Comparison of ENCODE assay signal across 8 cellular contexts in the genomic region with DNA sequence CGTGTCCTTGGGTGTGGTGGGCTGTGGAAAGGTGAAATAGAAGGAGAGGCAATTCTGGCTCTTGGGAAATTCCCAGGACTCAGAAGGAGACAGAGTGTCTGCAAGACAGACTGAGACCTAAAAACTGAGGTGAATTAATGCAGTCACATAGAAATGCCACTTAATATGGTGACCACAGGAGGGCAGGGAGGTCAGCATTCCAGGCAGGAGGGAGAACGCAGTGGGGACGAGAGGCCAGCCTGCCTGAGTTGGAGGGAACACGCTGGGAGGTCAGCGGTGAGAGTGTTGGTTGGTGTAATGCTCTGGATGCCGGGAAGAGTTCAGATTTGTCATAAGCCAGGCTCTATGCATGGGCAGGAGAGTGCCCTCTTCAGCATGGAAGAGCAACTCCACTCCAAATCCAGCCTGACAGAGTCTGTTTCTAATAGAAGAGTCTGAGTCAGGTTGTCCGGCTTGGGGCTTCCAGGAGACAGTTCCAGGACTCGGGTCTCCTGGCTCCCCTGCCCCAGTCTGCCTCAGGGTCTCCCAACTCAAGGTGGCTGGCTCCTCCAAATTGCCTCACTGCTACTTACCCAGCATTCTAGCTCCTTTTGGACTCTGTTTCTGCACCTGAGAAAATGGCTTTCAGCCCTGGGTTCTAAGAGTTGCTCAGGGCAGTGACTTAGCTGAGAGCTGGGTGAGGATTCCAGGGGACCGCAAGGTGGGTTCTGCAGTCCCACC. TPM values are rescaled to one million over a fixed set of nuclear protein-coding genes. Genes with fewer than 3 reads are reported as not detected.
DNase-seq lines count a peak whose midpoint lies in the region; ATAC-seq and TF ChIP-seq lines count a peak whose summit lies in the region.

No MANE protein-coding gene starts in this region.

- H2AFZ ChIP-seq in mammary epithelial cell (ENCODE audit: low read depth, low read length): no peak overlapping the region

- DNase-seq in NCI-H748 (lab: John Stamatoyannopoulos, UW; ENCODE audit: unreplicated experiment): peak; percentile 46
- DNase-seq in NCI-H748 treated with DMSO at 0.1 percent for 48 hours (lab: John Stamatoyannopoulos, UW): no peak
- peak; percentile 21 for DNase-seq in NCI-H2196 treated with DMSO at 0.1 percent for 48 hours (lab: John Stamatoyannopoulos, UW; ENCODE audit: unreplicated experiment)
- peak; percentile 67 for DNase-seq in mammary epithelial cell
- peak in 1 of 2 donors; percentile 18 for DNase-seq in left colon
- no peak for DNase-seq in stimulated activated CD4-positive, alpha-beta T cell treated with anti-CD3 and anti-CD28 coated beads, Interleukin-2, amount 100 ng/mL, for 48 hours
- no peak for DNase-seq in immature natural killer cell
- DNase-seq in activated CD4-positive, alpha-beta T cell treated with anti-CD3 and anti-CD28 coated beads, Interleukin-2, amount 50 U/mL, for 1 hour: no peak

- H3K4me2 ChIP-seq in mammary epithelial cell (ENCODE audit: insufficient read depth, low read depth, low read length): no peak overlapping the region

- no peaks in the 10 kb centered on the region for H3K4me1 Mint-ChIP-seq in immature natural killer cell

- CTCF ChIA-PET in mammary epithelial cell (lab: Charles Lee; ENCODE audit: low non-redundant PET): no interaction called here

- TF ChIP-seq CTCF in mammary epithelial cell (conservative IDR thresholded peaks at IDR 0.05 in 1 of 2, IDR thresholded peaks at IDR 0.05 in 1 of 2; ENCODE audit: extremely low read depth in 1 of 2, insufficient read depth in 1 of 2, low read depth in 1 of 2, low read length in 2 of 2): peak; percentile 67 to 79

- peaks cover 12% of the 10 kb centered on the region for H3K4me1 ChIP-seq in mammary epithelial cell (ENCODE audit: insufficient read depth, low read length)

- no peak overlapping the region for H3K27ac Mint-ChIP-seq in immature natural killer cell

- no peak overlapping the region for H3K4me3 ChIP-seq in mammary epithelial cell (replicated peaks in 1 of 3; ENCODE audit: insufficient read depth in 1 of 3, low read depth in 2 of 3, low read length in 3 of 3)

- H3K27me3 Mint-ChIP-seq in immature natural killer cell (ENCODE audit: low read depth in 3 of 3): peaks cover 2 to 9% (median 5%) of the 10 kb centered on the region in 3 donors

- intact Hi-C loops in mammary epithelial cell (cut with micrococcal nuclease) (loop anchor here (1.0 kb wide), 1 partner anchor 36 kb away; no protein-coding TSS in a partner anchor), left colon (cut with DNase I, micrococcal nuclease) (no loop called here)

- H3K36me3 Mint-ChIP-seq in immature natural killer cell: no peaks in the 10 kb centered on the region

- H3K4me3 Mint-ChIP-seq in immature natural killer cell: no peak overlapping the region

- H3K79me2 ChIP-seq in mammary epithelial cell (ENCODE audit: insufficient read depth, low read length): no peaks in the 10 kb centered on the region

- dilution Hi-C loops in mammary epithelial cell (cut with HindIII; ENCODE audit: low sequenced_read_pairs): loop anchor here (5.0 kb wide), 1 partner anchor 42 kb away; no protein-coding TSS in a partner anchor

- no TSS peak for BruUV-seq in mammary epithelial cell (replicated peaks; lab: Mats Ljungman, UMichigan)

- no peak overlapping the region for H3K27ac ChIP-seq in mammary epithelial cell (ENCODE audit: insufficient read depth, low read depth, low read length)

- peaks cover 0 to 2% (median 0%) of the 10 kb centered on the region in 6 donors for H3K9me3 Mint-ChIP-seq in immature natural killer cell

- no peaks in the 10 kb centered on the region for H4K20me1 ChIP-seq in mammary epithelial cell (ENCODE audit: insufficient read depth, low read length)

- H3K27me3 ChIP-seq in mammary epithelial cell (ENCODE audit: insufficient read depth, low read length): no peaks in the 10 kb centered on the region

- H3K36me3 ChIP-seq in mammary epithelial cell (ENCODE audit: insufficient read depth, low read length): no peaks in the 10 kb centered on the region

- no peak overlapping the region for H3K9ac ChIP-seq in mammary epithelial cell (ENCODE audit: insufficient read depth, low read length)

- H3K9me3 ChIP-seq in mammary epithelial cell (replicated peaks; ENCODE audit: insufficient read depth, low read length): no peaks in the 10 kb centered on the region

- WGBS in mammary epithelial cell (ENCODE audit: low coverage, missing lambda C conversion rate): 82% methylated on average over 8 of the region's 9 CpGs

- in situ Hi-C loops in mammary epithelial cell (cut with MboI; ENCODE audit: low sequenced_read_pairs in 2 of 2): no loop called here

- ATAC-seq in left colon: peak; percentile 80

RNA-seq across cellular contexts. Expression of a gene that starts 5.7 kb away (rescaled TPM):
- total RNA-seq in mammary epithelial cell: under 1 TPM in 1 of 2 donors, not detected in 1; 0.61 TPM
- polyA plus RNA-seq in mammary epithelial cell: 0.11 TPM
- not detected for polyA minus RNA-seq in mammary epithelial cell
- under 1 TPM in 1 of 2 donors, not detected in 1; 0.39 TPM for total RNA-seq in left colon
- polyA plus RNA-seq in immature natural killer cell: not detected

RNA-seq across cellular contexts. Expression of a gene that starts 30.6 kb away (rescaled TPM):
- total RNA-seq in mammary epithelial cell: 10 to 100 TPM; 54.2 to 65.3 TPM
- 70.7 TPM for polyA plus RNA-seq in mammary epithelial cell
- polyA minus RNA-seq in mammary epithelial cell: 40.4 TPM
- total RNA-seq in left colon: 10 to 100 TPM; 23.4 to 29.3 TPM
- 10 to 100 TPM; 32.6 to 66.7 (median 38.9) TPM for polyA plus RNA-seq in immature natural killer cell

RNA-seq across cellular contexts. Expression of a gene that starts 57.9 kb away (rescaled TPM):
- not detected for total RNA-seq in mammary epithelial cell
- polyA plus RNA-seq in mammary epithelial cell: not detected
- not detected for polyA minus RNA-seq in mammary epithelial cell
- total RNA-seq in left colon: not detected
- under 1 TPM in 1 of 3 donors, not detected in 2; 0.11 TPM for polyA plus RNA-seq in immature natural killer cell

Comparison
In these comparisons a context has a peak if more than half of its experiments do, and no peak if none do; other contexts are left out.
1. DNase-seq: peak in NCI-H748 (single experiment), NCI-H2196 treated with DMSO at 0.1 percent for 48 hours (single experiment) and mammary epithelial cell (single experiment); none in NCI-H748 treated with DMSO at 0.1 percent for 48 hours (single experiment), stimulated activated CD4-positive, alpha-beta T cell treated with anti-CD3 and anti-CD28 coated beads, Interleukin-2, amount 100 ng/mL, for 48 hours (0 of 2), immature natural killer cell (0 of 3) and activated CD4-positive, alpha-beta T cell treated with anti-CD3 and anti-CD28 coated beads, Interleukin-2, amount 50 U/mL, for 1 hour (single experiment).